Comparison of ENCODE assay signal across 22 cellular contexts in genomic region chr2:188474316-188474715, GRCh38.
"Had no signal": no experiment of that assay in that cellular context is flagged by ENCODE, and none has a peak within 500 bp of the region (broad histone marks: within the 10 kb centered on the region; RNA-seq: fewer than 3 reads in every experiment).

No MANE protein-coding gene starts in this region.

- H3K27ac Mint-ChIP-seq: activated CD8-positive, alpha-beta T cell treated with anti-CD3 and anti-CD28 coated beads for 36 hours; activated naive CD4-positive, alpha-beta T cell treated with anti-CD3 and anti-CD28 coated beads, Interleukin-2, amount 50 U/mL, for 72 hours; activated T-cell treated with anti-CD3 and anti-CD28 coated beads, Interleukin-2, amount 50 U/mL, for 72 hours; natural killer cell treated with Interleukin-12 subunit alpha and Interleukin-12 subunit beta and Interleukin-15 and Interleukin-18, amount 100 ng/mL, for 72 hours; stimulated activated effector memory CD8-positive, alpha-beta T cell treated with anti-CD3 and anti-CD28 coated beads, Interleukin-12 subunit alpha, Interleukin-12 subunit beta, amount 100 ng/mL, for 72 hours; stimulated activated naive CD8-positive, alpha-beta T cell treated with anti-CD3 and anti-CD28 coated beads, Interleukin-15, Interleukin-2, amounts not matched to agents 100 ng/mL and 50 ng/mL, for 24 hours; T-helper 17 cell had no signal

- H3K27me3 Mint-ChIP-seq: activated CD8-positive, alpha-beta T cell treated with anti-CD3 and anti-CD28 coated beads for 36 hours; natural killer cell treated with Interleukin-12 subunit alpha and Interleukin-12 subunit beta and Interleukin-15 and Interleukin-18, amount 100 ng/mL, for 72 hours; stimulated activated naive CD8-positive, alpha-beta T cell treated with anti-CD3 and anti-CD28 coated beads, Interleukin-15, Interleukin-2, amounts not matched to agents 100 ng/mL and 50 ng/mL, for 24 hours; T-helper 17 cell had no signal

- H3K27me3 ChIP-seq: breast epithelium, gastroesophageal sphincter, hepatocyte, uterus had no signal

- H3K36me3 ChIP-seq: breast epithelium, gastroesophageal sphincter, thoracic aorta, uterus had no signal

- H3K4me1 Mint-ChIP-seq: stimulated activated effector memory CD8-positive, alpha-beta T cell treated with anti-CD3 and anti-CD28 coated beads, Interleukin-12 subunit alpha, Interleukin-12 subunit beta, amount 100 ng/mL, for 72 hours; T-helper 17 cell had no signal

- H3K27ac ChIP-seq: breast epithelium, gastroesophageal sphincter, hepatocyte, thoracic aorta, uterus had no signal

- H3K9me3 ChIP-seq: thoracic aorta had no signal

- H3K4me1 ChIP-seq: breast epithelium had no signal

- H3K4me3 Mint-ChIP-seq: activated CD8-positive, alpha-beta T cell treated with anti-CD3 and anti-CD28 coated beads for 36 hours; activated T-cell treated with anti-CD3 and anti-CD28 coated beads, Interleukin-2, amount 50 U/mL, for 72 hours; natural killer cell treated with Interleukin-12 subunit alpha and Interleukin-12 subunit beta and Interleukin-15 and Interleukin-18, amount 100 ng/mL, for 72 hours; stimulated activated effector memory CD8-positive, alpha-beta T cell treated with anti-CD3 and anti-CD28 coated beads, Interleukin-12 subunit alpha, Interleukin-12 subunit beta, amount 100 ng/mL, for 72 hours; stimulated activated naive CD8-positive, alpha-beta T cell treated with anti-CD3 and anti-CD28 coated beads, Interleukin-15, Interleukin-2, amounts not matched to agents 100 ng/mL and 50 ng/mL, for 24 hours; T-helper 17 cell had no signal

- H3K36me3 Mint-ChIP-seq: activated naive CD4-positive, alpha-beta T cell treated with anti-CD3 and anti-CD28 coated beads, Interleukin-2, amount 50 U/mL, for 72 hours; natural killer cell treated with Interleukin-12 subunit alpha and Interleukin-12 subunit beta and Interleukin-15 and Interleukin-18, amount 100 ng/mL, for 72 hours; stimulated activated effector memory CD8-positive, alpha-beta T cell treated with anti-CD3 and anti-CD28 coated beads, Interleukin-12 subunit alpha, Interleukin-12 subunit beta, amount 100 ng/mL, for 72 hours had no signal

- ATAC-seq: activated CD8-positive, alpha-beta T cell treated with anti-CD3 and anti-CD28 coated beads for 36 hours; activated naive CD4-positive, alpha-beta T cell treated with anti-CD3 and anti-CD28 coated beads, Interleukin-2, amount 50 U/mL, for 72 hours; activated T-cell treated with anti-CD3 and anti-CD28 coated beads, Interleukin-2, amount 50 U/mL, for 72 hours; gastroesophageal sphincter; left ventricle myocardium superior; natural killer cell treated with Interleukin-12 subunit alpha and Interleukin-12 subunit beta and Interleukin-15 and Interleukin-18, amount 100 ng/mL, for 72 hours; sciatic nerve; stimulated activated effector memory CD8-positive, alpha-beta T cell treated with anti-CD3 and anti-CD28 coated beads, Interleukin-12 subunit alpha, Interleukin-12 subunit beta, amount 100 ng/mL, for 72 hours; T-helper 17 cell had no signal

- H3K4me3 ChIP-seq: breast epithelium, gastroesophageal sphincter, hepatocyte, thoracic aorta, uterus had no signal

- H3K9me3 Mint-ChIP-seq: activated CD8-positive, alpha-beta T cell treated with anti-CD3 and anti-CD28 coated beads for 36 hours; activated naive CD4-positive, alpha-beta T cell treated with anti-CD3 and anti-CD28 coated beads, Interleukin-2, amount 50 U/mL, for 72 hours; activated T-cell treated with anti-CD3 and anti-CD28 coated beads, Interleukin-2, amount 50 U/mL, for 72 hours had no signal

- DNase-seq: activated CD4-positive, alpha-beta T cell treated with anti-CD3 and anti-CD28 coated beads for 1 hour; activated CD4-positive, alpha-beta T cell treated with anti-CD3 and anti-CD28 coated beads, Interleukin-2, amount 50 U/mL, for 1 hour; activated CD8-positive, alpha-beta T cell treated with anti-CD3 and anti-CD28 coated beads for 36 hours; activated naive CD4-positive, alpha-beta T cell; activated T-cell treated with anti-CD3 and anti-CD28 coated beads, Interleukin-2, amount 50 U/mL, for 72 hours; central memory CD4-positive, alpha-beta T cell; islet precursor cell; left ventricle myocardium superior; small intestine; stimulated activated CD4-positive, alpha-beta T cell treated with anti-CD3 and anti-CD28 coated beads, Interleukin-4, amount 100 ng/mL, for 24 hours; T-helper 17 cell; trophoblast cell; uterus had no signal
